8 cellular contexts compared by ENCODE assay signal in genomic region chr12:1795785-1796514, GRCh38. TPM values are rescaled to one million over a fixed set of nuclear protein-coding genes. Genes with fewer than 3 reads are reported as not detected.
DNase-seq lines count a peak whose midpoint lies in the region; ATAC-seq and TF ChIP-seq lines count a peak whose summit lies in the region.

No MANE protein-coding gene starts in this region.

- H3K36me3 Mint-ChIP-seq in Caco-2 (ENCODE audit: insufficient read depth, unreplicated experiment) (peaks cover 30% of the 10 kb centered on the region), endodermal cell (ENCODE audit: low read depth) (no peaks in the 10 kb centered on the region)

- no peaks in the 10 kb centered on the region for H3K9me3 Mint-ChIP-seq in Caco-2 (ENCODE audit: unreplicated experiment)
- H3K9me3 Mint-ChIP-seq in endodermal cell = no peaks in the 10 kb centered on the region

- POLR2A ChIA-PET in Caco-2 (lab: Charles Lee) = interaction anchor here (0.6 kb wide), 1 partner anchor 388 kb away, joined by 3 read pairs; no protein-coding TSS in a partner anchor

- TF ChIP-seq CTCF in Caco-2 (IDR thresholded peaks at IDR 0.05; ENCODE audit: insufficient read depth in 1 of 2, low read depth in 1 of 2, low read length in 1 of 2, severe bottlenecking in 1 of 2, unreplicated experiment in 1 of 2) (peak; percentile 76 to 99), endodermal cell (conservative IDR thresholded peaks at IDR 0.05) (peak; percentile 100)

- WGBS in endodermal cell (ENCODE audit: insufficient coverage in 1 of 2, insufficient read length in 1 of 2), 2 experiments = 27 to 58% methylated on average over 15 to 45 of the region's 45 CpGs

- H3K27me3 ChIP-seq in Caco-2 (replicated peaks; ENCODE audit: control insufficient read depth, insufficient read depth, low read length) = no peaks in the 10 kb centered on the region
- no peaks in the 10 kb centered on the region for H3K27me3 ChIP-seq in endodermal cell (ENCODE audit: control insufficient read depth, insufficient read depth, low read length, poor library complexity, severe bottlenecking)

- no peaks in the 10 kb centered on the region for H3K27me3 Mint-ChIP-seq in Caco-2 (ENCODE audit: insufficient read depth, unreplicated experiment)
- H3K27me3 Mint-ChIP-seq in endodermal cell (ENCODE audit: insufficient read depth) = no peaks in the 10 kb centered on the region

- H3K4me3 Mint-ChIP-seq in Caco-2 (ENCODE audit: unreplicated experiment) (peak overlapping the region; percentile 82), endodermal cell (peak overlapping the region; percentile 35)

- H3K36me3 ChIP-seq in Caco-2 (ENCODE audit: control insufficient read depth, insufficient read depth, low read length) = no peaks in the 10 kb centered on the region
- H3K36me3 ChIP-seq in endodermal cell (ENCODE audit: control insufficient read depth, insufficient read depth, low read length) = no peaks in the 10 kb centered on the region

- no peak overlapping the region for H3K27ac ChIP-seq in endodermal cell (ENCODE audit: low read depth, low read length)

- peaks cover 9% of the 10 kb centered on the region for H3K4me1 Mint-ChIP-seq in Caco-2 (ENCODE audit: low read depth, unreplicated experiment)
- H3K4me1 Mint-ChIP-seq in endodermal cell = peaks cover 53% of the 10 kb centered on the region

- H3K4me3 ChIP-seq in Caco-2 (ENCODE audit: low read depth, low read length) (peak overlapping the region; percentile 40), endodermal cell (ENCODE audit: low read length) (no peak overlapping the region)

- H3K27ac Mint-ChIP-seq in Caco-2 (ENCODE audit: unreplicated experiment) (peak overlapping the region; percentile 82), endodermal cell (peak overlapping the region; percentile 56)

- DNase-seq in Caco-2 (peak; percentile 93 to 97), HK-2 (ENCODE audit: unreplicated experiment) (peak; percentile 89), NOMO-1 treated with dmso at 0.1 percent for 144 hours (lab: John Stamatoyannopoulos, UW; ENCODE audit: unreplicated experiment) (peak; percentile 94), endodermal cell (peak; percentile 97), middle frontal gyrus (ENCODE audit: extremely low spot score, low spot score) (peak; percentile 86)
- peak; percentile 81 for DNase-seq in activated CD8-positive, alpha-beta memory T cell treated with anti-CD3 and anti-CD28 coated beads, Interleukin-2, amount 50 U/mL, for 24 hours (ENCODE audit: extremely low read depth)
- peak; percentile 90 to 91 for DNase-seq in stimulated activated CD8-positive, alpha-beta memory T cell treated with anti-CD3 and anti-CD28 coated beads, Interleukin-2, amount 100 ng/mL, for 48 hours (ENCODE audit: low read depth in 2 of 2)

- no peak overlapping the region for H3K9ac ChIP-seq in endodermal cell (ENCODE audit: extremely low read depth, low read length, poor library complexity, severe bottlenecking)

- peaks cover 8% of the 10 kb centered on the region; the same call in 1 of the 2 replicates for H3K4me1 ChIP-seq in Caco-2
- H3K4me1 ChIP-seq in endodermal cell (ENCODE audit: control insufficient read depth, insufficient read depth, low read length) = peaks cover 20% of the 10 kb centered on the region

- H3K9me3 ChIP-seq in Caco-2 = no peaks in the 10 kb centered on the region
- H3K9me3 ChIP-seq in endodermal cell (ENCODE audit: control insufficient read depth, low read length) = no peaks in the 10 kb centered on the region

- CTCF ChIA-PET in Caco-2 (lab: Charles Lee) = interaction anchor here (0.6 to 3.6 kb wide), 10 partner anchors 11 to 190 kb away, joined by 3 to 45 read pairs (median 4); no protein-coding TSS in a partner anchor

- ATAC-seq in GM19452 (IDR thresholded peaks at IDR 0.05; ENCODE audit: unreplicated experiment) = peak; percentile 94

- BruUV-seq in Caco-2 (replicated peaks; lab: Mats Ljungman, UMichigan) = no TSS peak

- intact Hi-C loops in Caco-2 (cut with micrococcal nuclease; ENCODE audit: unreplicated experiment) = loop anchor here (1.0 to 2.0 kb wide), 2 partner anchors 144 to 239 kb away; no protein-coding TSS in a partner anchor

RNA-seq across cellular contexts. Expression of gene LRTM2, which starts 24.4 kb away (rescaled TPM):
- total RNA-seq in Caco-2 (2022) = 0.51 TPM in 1 of 2 replicates, not detected in the other
- total RNA-seq in endodermal cell = under 1 TPM; 0.40 TPM
- polyA plus RNA-seq in endodermal cell (2013, experiment 1 of 2) = 0.25 TPM
- not detected for polyA plus RNA-seq in endodermal cell (2013, experiment 2 of 2)
